ENCODE assay signal across 9 cellular contexts in genomic region chr9:114082017-114082735, GRCh38. TPM values are rescaled to one million over a fixed set of nuclear protein-coding genes. Genes with fewer than 3 reads are reported as not detected.
A peak's percentile ranks its signal among the peaks of the same experiment; 100 is the strongest.
DNase-seq lines count a peak whose midpoint lies in the region; ATAC-seq, FAIRE-seq and TF ChIP-seq lines count a peak whose summit lies in the region.
"Had no signal": no experiment of that assay in that cellular context is flagged by ENCODE, and none has a peak within 500 bp of the region (broad histone marks: within the 10 kb centered on the region; RNA-seq: fewer than 3 reads in every experiment).

No MANE protein-coding gene starts in this region.

- no peak overlapping the region for H3K9ac ChIP-seq in astrocyte (ENCODE audit: low read length)

- H2AFZ ChIP-seq in astrocyte (ENCODE audit: low read depth, low read length): no peak overlapping the region

- TF ChIP-seq EP300 in sigmoid colon (IDR thresholded peaks at IDR 0.05): no peak

- H3K27me3 Mint-ChIP-seq in astrocyte (ENCODE audit: low read depth, unreplicated experiment): peaks cover 34% of the 10 kb centered on the region

- DNase-seq in NCI-H2029 treated with DMSO at 0.1 percent for 48 hours (lab: John Stamatoyannopoulos, UW) (peak; percentile 64), T-helper 22 cell (ENCODE audit: low read depth) (peak; percentile 22), astrocyte (ENCODE audit: low read depth) (peak; percentile 60), hepatic stellate cell (ENCODE audit: low spot score) (peak; percentile 88), sigmoid colon (peak; percentile 94)

- H4K20me1 ChIP-seq in astrocyte (ENCODE audit: insufficient read depth, low read length): no peaks in the 10 kb centered on the region

- intact Hi-C loops in sigmoid colon (cut with DNase I): loop anchor here (1.0 to 2.0 kb wide), 2 partner anchors 208 to 223 kb away; no protein-coding TSS in a partner anchor

- H3K36me3 Mint-ChIP-seq in astrocyte (ENCODE audit: low read depth, unreplicated experiment): no peaks in the 10 kb centered on the region

- ATAC-seq in HG02870 (IDR thresholded peaks at IDR 0.05; ENCODE audit: unreplicated experiment) (peak; percentile 79), HG03457 (IDR thresholded peaks at IDR 0.05; ENCODE audit: unreplicated experiment) (no peak)

- TF ChIP-seq CTCF in GM12874 (IDR thresholded peaks at IDR 0.05; ENCODE audit: insufficient read depth, low read depth, low read length): peak; percentile 90
- TF ChIP-seq CTCF in astrocyte (IDR thresholded peaks at IDR 0.05; ENCODE audit: insufficient read depth, low read depth, low read length): peak; percentile 93
- TF ChIP-seq CTCF in sigmoid colon (IDR thresholded peaks at IDR 0.05): peak; percentile 51 to 93 (median 85)

- no peaks in the 10 kb centered on the region for H3K4me1 ChIP-seq in astrocyte (ENCODE audit: insufficient read depth, low read length)
- H3K4me1 ChIP-seq in sigmoid colon: no peaks in the 10 kb centered on the region

- TF ChIP-seq POLR2A in sigmoid colon (IDR thresholded peaks at IDR 0.05): no peak

- H3K27ac ChIP-seq in astrocyte (ENCODE audit: low read depth, low read length) (no peak overlapping the region), sigmoid colon (no peak overlapping the region)

- no peaks in the 10 kb centered on the region for H3K79me2 ChIP-seq in astrocyte (ENCODE audit: insufficient read depth, low read length)

- no peak overlapping the region for H3K4me2 ChIP-seq in astrocyte (ENCODE audit: low read length)

- peaks cover 2% of the 10 kb centered on the region for H3K9me3 Mint-ChIP-seq in astrocyte (ENCODE audit: unreplicated experiment)

- no peaks in the 10 kb centered on the region for H3K4me1 Mint-ChIP-seq in astrocyte (ENCODE audit: low read depth, unreplicated experiment)

- peak; percentile 89 for FAIRE-seq in astrocyte (lab: Jason Lieb, UNC)

- no peak overlapping the region for H3K4me3 ChIP-seq in astrocyte (ENCODE audit: insufficient read depth, low read depth, low read length)
- H3K4me3 ChIP-seq in sigmoid colon: no peak overlapping the region

- no peak overlapping the region for H3K4me3 Mint-ChIP-seq in astrocyte (ENCODE audit: unreplicated experiment)

- 24 to 44% methylated on average over 10 of the region's 10 CpGs for WGBS in sigmoid colon, 2 donors

- no peaks in the 10 kb centered on the region for H3K36me3 ChIP-seq in astrocyte (ENCODE audit: insufficient read depth, low read length)
- no peaks in the 10 kb centered on the region for H3K36me3 ChIP-seq in sigmoid colon

- H3K9me3 ChIP-seq in astrocyte (ENCODE audit: insufficient read depth, low read depth, low read length) (peaks cover 7% of the 10 kb centered on the region), sigmoid colon (no peaks in the 10 kb centered on the region)

- peaks cover 3% of the 10 kb centered on the region for H3K27me3 ChIP-seq in astrocyte (ENCODE audit: insufficient read depth, low read length)
- no peaks in the 10 kb centered on the region for H3K27me3 ChIP-seq in sigmoid colon

- H3K27ac Mint-ChIP-seq in astrocyte (ENCODE audit: unreplicated experiment): no peak overlapping the region

RNA-seq across cellular contexts. Expression of gene AMBP, which starts 4.1 kb away (rescaled TPM):
- 0.19 TPM in 1 of 2 replicates, not detected in the other for total RNA-seq in astrocyte
- not detected for total RNA-seq in sigmoid colon
- under 1 TPM in 1 of 3 donors, not detected in 2; 0.66 TPM for polyA plus RNA-seq in sigmoid colon
- total RNA-seq: subcutaneous adipose tissue had no signal

RNA-seq across cellular contexts. Expression of gene KIF12, which starts 16.9 kb away (rescaled TPM):
- total RNA-seq in astrocyte: 0.34 and 0.50 TPM in 2 replicates
- 1 to 10 TPM in 1 of 4 donors, not detected in 3; 1.4 TPM for total RNA-seq in sigmoid colon
- polyA plus RNA-seq in sigmoid colon: 1 to 10 TPM; 2.5 to 6.9 (median 4.8) TPM
- total RNA-seq: subcutaneous adipose tissue had no signal

Comparison
In these comparisons a context has a peak if more than half of its experiments do, and no peak if none do; other contexts are left out.
1. DNase-seq: peak in every context shown above with its lines; median percentile 94 in sigmoid colon; 88 in hepatic stellate cell; 64 in NCI-H2029 treated with DMSO at 0.1 percent for 48 hours; 60 in astrocyte; 22 in T-helper 22 cell.